Comparison of ENCODE assay signal across 34 cellular contexts in genomic region chr15:100767002-100767825, GRCh38.
A peak's percentile ranks its signal among the peaks of the same experiment; 100 is the strongest.
DNase-seq lines count a peak whose midpoint lies in the region; ATAC-seq and TF ChIP-seq lines count a peak whose summit lies in the region.
"Had no signal": no experiment of that assay in that cellular context is flagged by ENCODE, and none has a peak within 500 bp of the region (broad histone marks: within the 10 kb centered on the region; RNA-seq: fewer than 3 reads in every experiment).

No MANE protein-coding gene starts in this region.

- no peak overlapping the region for H2BK15ac ChIP-seq in IMR-90 (ENCODE audit: low read depth, low read length)
- H2BK15ac ChIP-seq in mesendoderm (replicated peaks; ENCODE audit: low read depth), result no peak overlapping the region
- H2BK15ac ChIP-seq in H9 (ENCODE audit: low read depth, low read length), result no peak overlapping the region

- H3K23ac ChIP-seq in IMR-90 (ENCODE audit: low read depth, low read length), result no peak overlapping the region
- no peak overlapping the region for H3K23ac ChIP-seq in mesendoderm (ENCODE audit: low read length)
- no peak overlapping the region for H3K23ac ChIP-seq in H9 (ENCODE audit: insufficient read length, low read depth, low read length)

- H3K9me3 ChIP-seq in IMR-90 (ENCODE audit: control insufficient read depth, insufficient read depth, low read length) (no peaks in the 10 kb centered on the region), H9 (ENCODE audit: control insufficient read depth, low read depth, low read length) (no peaks in the 10 kb centered on the region)
- H3K9me3 ChIP-seq: adrenal gland, Caco-2, esophagus muscularis mucosa, lower lobe of right lung, mucosa of descending colon, ovary, testis had no signal

- no peak for TF ChIP-seq POLR2A in IMR-90 (IDR thresholded peaks at IDR 0.05; ENCODE audit: low read depth, low read length)

- H3K18ac ChIP-seq in IMR-90 (ENCODE audit: low read depth, low read length) (no peak overlapping the region; the same call in 1 of the 2 replicates), mesendoderm (ENCODE audit: low read length) (no peak overlapping the region), H9 (ENCODE audit: insufficient read length, low read depth, low read length) (no peak overlapping the region)

- H3K4me1 ChIP-seq in IMR-90 (ENCODE audit: control insufficient read depth, insufficient read depth, low read length) (peaks cover 8% of the 10 kb centered on the region), mesendoderm (ENCODE audit: control insufficient read depth, low read depth, low read length) (peaks cover 2% of the 10 kb centered on the region), H9 (ENCODE audit: insufficient read depth, low read length) (peaks cover under 1% of the 10 kb centered on the region; the same call in 1 of the 2 replicates)
- H3K4me1 ChIP-seq: adrenal gland, Caco-2, esophagus muscularis mucosa, lower lobe of right lung had no signal

- H3K4me2 ChIP-seq in IMR-90 (ENCODE audit: low read depth, low read length), result no peak overlapping the region
- no peak overlapping the region for H3K4me2 ChIP-seq in mesendoderm (ENCODE audit: low read length)
- H3K4me2 ChIP-seq in H9 (ENCODE audit: insufficient read depth, insufficient read length, low read length), result no peak overlapping the region
- H3K4me2 ChIP-seq: GM23338, PC-9 had no signal

- POLR2A ChIA-PET in IMR-90 (lab: Charles Lee; ENCODE audit: unreplicated experiment), result no interaction called here

- H2AFZ ChIP-seq in IMR-90 (replicated peaks; ENCODE audit: low read length, poor library complexity), result no peak overlapping the region
- H2AFZ ChIP-seq in H9 (ENCODE audit: low read length), result no peak overlapping the region
- H2AFZ ChIP-seq: GM23338, PC-9 had no signal

- DNase-seq in NCI-H82 (lab: John Stamatoyannopoulos, UW), result peak; percentile 56
- no peak for DNase-seq in NCI-H82 treated with DMSO at 0.1 percent for 48 hours (lab: John Stamatoyannopoulos, UW; ENCODE audit: unreplicated experiment)
- peak; percentile 5 for DNase-seq in AG08396 (ENCODE audit: low spot score)
- no peak for DNase-seq in IMR-90
- DNase-seq in mesendoderm, result no peak
- DNase-seq in NCI-H524 (lab: John Stamatoyannopoulos, UW), result no peak
- DNase-seq in H9, result no peak
- DNase-seq: activated CD4-positive, alpha-beta T cell treated with anti-CD3 and anti-CD28 coated beads for 36 hours; activated naive CD4-positive, alpha-beta T cell treated with anti-CD3 and anti-CD28 coated beads, Interleukin-2, amount 10 ng/mL, durations not matched to agents 7 days and 5 days; DMS79; foreskin fibroblast; islet precursor cell; KG1; lower lobe of right lung; MM.1S; NCI-H1105 treated with DMSO at 0.1 percent for 48 hours; NCI-H187 treated with DMSO at 0.1 percent for 48 hours; NCI-H524 treated with DMSO at 0.1 percent for 48 hours; PC-9; SHP77; stimulated activated CD8-positive, alpha-beta memory T cell treated with anti-CD3 and anti-CD28 coated beads, Interleukin-4, amount 100 ng/mL, for 48 hours; testis had no signal

- H2BK5ac ChIP-seq in IMR-90 (ENCODE audit: low read depth, low read length, poor library complexity, severe bottlenecking) (no peak overlapping the region), mesendoderm (ENCODE audit: low read length) (no peak overlapping the region), H9 (ENCODE audit: insufficient read length, low read length) (no peak overlapping the region)

- H2BK12ac ChIP-seq in H9 (ENCODE audit: insufficient read length, low read depth, low read length), result no peak overlapping the region

- no peak overlapping the region for H3T11ph ChIP-seq in H9 (ENCODE audit: low read length)

- in situ Hi-C loops in IMR-90 (cut with MboI; ENCODE audit: low sequenced_read_pairs), result no loop called here

- WGBS in IMR-90 (ENCODE audit: extremely low coverage in 2 of 2, insufficient read length in 1 of 2), 2 experiments, result 88% methylated on average over 1 of the region's 14 CpGs; no CpG with 5 or more reads in 1 of the 2 experiments
- 100% methylated on average over 1 of the region's 14 CpGs for WGBS in mesendoderm (ENCODE audit: extremely low coverage, insufficient coverage, low lambda C conversion rate)
- 100% methylated on average over 1 of the region's 14 CpGs for WGBS in H9 (ENCODE audit: extremely low coverage, insufficient read length, low lambda C conversion rate)

- H3K4me1 Mint-ChIP-seq in H9, result peaks cover 17 to 28% of the 10 kb centered on the region in 2 experiments
- H3K4me1 Mint-ChIP-seq: activated CD4-positive, alpha-beta T cell treated with anti-CD3 and anti-CD28 coated beads for 36 hours; activated naive CD4-positive, alpha-beta T cell treated with anti-CD3 and anti-CD28 coated beads, Interleukin-2, amount 10 ng/mL, durations not matched to agents 7 days and 5 days had no signal

- no peaks in the 10 kb centered on the region for H3K9me3 Mint-ChIP-seq in H9
- H3K9me3 Mint-ChIP-seq: activated naive CD4-positive, alpha-beta T cell treated with anti-CD3 and anti-CD28 coated beads, Interleukin-2, amount 10 ng/mL, durations not matched to agents 7 days and 5 days; GM23338; nephron; stimulated activated naive CD8-positive, alpha-beta T cell treated with anti-CD3 and anti-CD28 coated beads, Interleukin-15, Interleukin-2, amounts not matched to agents 100 ng/mL and 50 ng/mL, for 24 hours had no signal

- H3K14ac ChIP-seq in IMR-90 (replicated peaks; ENCODE audit: low read depth, low read length) (no peak overlapping the region), H9 (ENCODE audit: insufficient read depth, low read length) (no peak overlapping the region)

- no peak overlapping the region for H2AK9ac ChIP-seq in IMR-90 (replicated peaks; ENCODE audit: low read depth, low read length, poor library complexity)

- H3K23me2 ChIP-seq in H9 (ENCODE audit: insufficient read length, low read depth, low read length, poor library complexity, severe bottlenecking), result no peaks in the 10 kb centered on the region

- no peak overlapping the region for H4K8ac ChIP-seq in IMR-90 (ENCODE audit: low read depth in 2 of 2, low read length in 2 of 2)
- no peak overlapping the region for H4K8ac ChIP-seq in mesendoderm (ENCODE audit: low read depth, low read length)
- H4K8ac ChIP-seq in H9 (replicated peaks; ENCODE audit: insufficient read length, low read depth, low read length), result no peak overlapping the region

- CTCF ChIA-PET in IMR-90 (lab: Yijun Ruan, JAX), result no interaction called here

- dilution Hi-C loops in IMR-90 (cut with HindIII; ENCODE audit: low sequenced_read_pairs, unreplicated experiment), result no loop called here

- no peak overlapping the region for H3K4me3 Mint-ChIP-seq in H9
- H3K4me3 Mint-ChIP-seq: activated CD4-positive, alpha-beta T cell treated with anti-CD3 and anti-CD28 coated beads for 36 hours; activated naive CD4-positive, alpha-beta T cell treated with anti-CD3 and anti-CD28 coated beads, Interleukin-2, amount 10 ng/mL, durations not matched to agents 7 days and 5 days; GM23338; stimulated activated naive CD8-positive, alpha-beta T cell treated with anti-CD3 and anti-CD28 coated beads, Interleukin-15, Interleukin-2, amounts not matched to agents 100 ng/mL and 50 ng/mL, for 24 hours had no signal

- H3K56ac ChIP-seq in IMR-90 (ENCODE audit: extremely low read depth, insufficient read depth, low read length) (no peak overlapping the region), mesendoderm (ENCODE audit: low read length) (peak overlapping the region; percentile 56), H9 (ENCODE audit: insufficient read length, low read depth, low read length) (no peak overlapping the region)

- H3K27me3 ChIP-seq in IMR-90 (ENCODE audit: control insufficient read depth, insufficient read depth, low read length) (peaks cover 2% of the 10 kb centered on the region; the same call in 1 of the 2 replicates), mesendoderm (ENCODE audit: insufficient read depth, low read length, poor library complexity) (no peaks in the 10 kb centered on the region), H9 (ENCODE audit: insufficient read depth, low read length) (no peaks in the 10 kb centered on the region)
- H3K27me3 ChIP-seq: adrenal gland, esophagus muscularis mucosa, ovary, testis had no signal

- H2BK20ac ChIP-seq in IMR-90 (ENCODE audit: low read depth, low read length) (no peak overlapping the region), H9 (ENCODE audit: low read depth, low read length, poor library complexity, severe bottlenecking) (no peak overlapping the region)

- H4K5ac ChIP-seq in IMR-90 (ENCODE audit: low read depth, low read length) (no peak overlapping the region), mesendoderm (ENCODE audit: low read length) (no peak overlapping the region), H9 (ENCODE audit: insufficient read length, low read depth, low read length) (no peak overlapping the region)

- H3K79me1 ChIP-seq in IMR-90 (ENCODE audit: low read depth in 1 of 2, low read length in 2 of 2) (no peaks in the 10 kb centered on the region), mesendoderm (ENCODE audit: low read length) (no peaks in the 10 kb centered on the region), H9 (ENCODE audit: insufficient read depth, low read depth, low read length, poor library complexity, severe bottlenecking) (no peaks in the 10 kb centered on the region)

- H3K36me3 Mint-ChIP-seq in H9 (ENCODE audit: insufficient read depth in 1 of 3, low read depth in 3 of 3), result no peaks in the 10 kb centered on the region
- H3K36me3 Mint-ChIP-seq: activated naive CD4-positive, alpha-beta T cell treated with anti-CD3 and anti-CD28 coated beads, Interleukin-2, amount 10 ng/mL, durations not matched to agents 7 days and 5 days had no signal

- no peaks in the 10 kb centered on the region for H3K9me1 ChIP-seq in IMR-90 (ENCODE audit: insufficient read depth, low read length)

- TF ChIP-seq CTCF in IMR-90 (conservative IDR thresholded peaks at IDR 0.05; ENCODE audit: low read depth, low read length) (no peak), H9 (conservative IDR thresholded peaks at IDR 0.05) (no peak)

- no peaks in the 10 kb centered on the region for H3K79me2 ChIP-seq in mesendoderm (ENCODE audit: control insufficient read depth, insufficient read depth, low read length)
- no peaks in the 10 kb centered on the region for H3K79me2 ChIP-seq in H9 (ENCODE audit: insufficient read depth, low read length)

- intact Hi-C loops in IMR-90 (cut with micrococcal nuclease), result no loop called here

- H3K36me3 ChIP-seq in IMR-90 (ENCODE audit: control insufficient read depth, insufficient read depth, low read length) (no peaks in the 10 kb centered on the region), mesendoderm (ENCODE audit: control insufficient read depth, insufficient read depth, low read length) (no peaks in the 10 kb centered on the region)
- H3K36me3 ChIP-seq: adrenal gland, esophagus muscularis mucosa, lower lobe of right lung, ovary had no signal

- H3K4me3 ChIP-seq in IMR-90 (ENCODE audit: insufficient read depth, low read depth, low read length) (no peak overlapping the region), mesendoderm (ENCODE audit: low read length) (no peak overlapping the region)
- H3K4me3 ChIP-seq: adrenal gland, esophagus muscularis mucosa, GM23338, lower lobe of right lung, mucosa of descending colon, ovary, PC-9, testis had no signal

- H3K9ac ChIP-seq in IMR-90 (ENCODE audit: low read depth, low read length), result no peak overlapping the region
- H3K9ac ChIP-seq in mesendoderm (ENCODE audit: low read length), result no peak overlapping the region
- H3K9ac ChIP-seq in H9 (ENCODE audit: extremely low read depth, insufficient read length, low read length), result no peak overlapping the region

- H3K27ac ChIP-seq in IMR-90 (ENCODE audit: insufficient read depth, low read length), result no peak overlapping the region
- H3K27ac ChIP-seq in mesendoderm (ENCODE audit: low read depth, low read length), result no peak overlapping the region
- H3K27ac ChIP-seq in H9 (ENCODE audit: insufficient read length, low read depth, low read length), result no peak overlapping the region
- H3K27ac ChIP-seq: 22Rv1, adrenal gland, C4-2B, esophagus muscularis mucosa, HL-60, lower lobe of right lung, ovary, PC-9, testis had no signal

- no peak overlapping the region for H4K91ac ChIP-seq in IMR-90 (ENCODE audit: insufficient read depth, low read depth, low read length)
- no peak overlapping the region for H4K91ac ChIP-seq in H9 (ENCODE audit: insufficient read length, low read depth, low read length)

- no peak overlapping the region for H2BK120ac ChIP-seq in IMR-90 (ENCODE audit: low read depth, low read length)
- no peak overlapping the region for H2BK120ac ChIP-seq in mesendoderm (ENCODE audit: low read depth, low read length)
- H2BK120ac ChIP-seq in H9 (ENCODE audit: low read depth, low read length, poor library complexity, severe bottlenecking), result no peak overlapping the region

- peaks cover 2% of the 10 kb centered on the region for H3K27me3 Mint-ChIP-seq in H9 (ENCODE audit: low read depth)

- H2AK5ac ChIP-seq in IMR-90 (ENCODE audit: low read depth, low read length) (0 out of 2 replicates have a peak overlapping the region, but pooled peaks have one; percentile 52), mesendoderm (ENCODE audit: low read length) (no peak overlapping the region), H9 (ENCODE audit: insufficient read length, low read length) (no peak overlapping the region)

- no TSS peak for BruUV-seq in IMR-90 (replicated peaks; lab: Mats Ljungman, UMichigan)

- H3K4ac ChIP-seq in IMR-90 (ENCODE audit: low read depth, low read length), result no peak overlapping the region
- H3K4ac ChIP-seq in mesendoderm (ENCODE audit: low read depth, low read length), result no peak overlapping the region
- H3K4ac ChIP-seq in H9 (ENCODE audit: low read depth, low read length), result no peak overlapping the region

- ATAC-seq in IMR-90 (ENCODE audit: low read depth), result no peak
- ATAC-seq in HG03442 (IDR thresholded peaks at IDR 0.05; ENCODE audit: unreplicated experiment), result no peak
- ATAC-seq: activated CD4-positive, alpha-beta T cell treated with anti-CD3 and anti-CD28 coated beads for 36 hours; GM23338; lower lobe of right lung; mucosa of descending colon had no signal

- peak overlapping the region in 1 of 3 experiments; percentile 74; a peak in 1 of 7 replicates for H3K27ac Mint-ChIP-seq in H9
- H3K27ac Mint-ChIP-seq: activated CD4-positive, alpha-beta T cell treated with anti-CD3 and anti-CD28 coated beads for 36 hours; activated naive CD4-positive, alpha-beta T cell treated with anti-CD3 and anti-CD28 coated beads, Interleukin-2, amount 10 ng/mL, durations not matched to agents 7 days and 5 days; GM23338; stimulated activated naive CD8-positive, alpha-beta T cell treated with anti-CD3 and anti-CD28 coated beads, Interleukin-15, Interleukin-2, amounts not matched to agents 100 ng/mL and 50 ng/mL, for 24 hours had no signal

- TF ChIP-seq RAD21 in IMR-90 (IDR thresholded peaks at IDR 0.05; ENCODE audit: low read length), result no peak

- H4K20me1 ChIP-seq in IMR-90 (ENCODE audit: insufficient read depth, low read length) (no peaks in the 10 kb centered on the region), H9 (ENCODE audit: control insufficient read depth, insufficient read depth, insufficient read length) (no peaks in the 10 kb centered on the region)

Comparison
In these comparisons a context has a peak if more than half of its experiments do, and no peak if none do; other contexts are left out.
1. DNase-seq: peak in NCI-H82 (single experiment) and AG08396 (single experiment); none in NCI-H82 treated with DMSO at 0.1 percent for 48 hours (single experiment), IMR-90 (single experiment), mesendoderm (single experiment), NCI-H524 (0 of 2) and H9 (single experiment).